ENCODE assay signal across 17 cellular contexts in genomic region chr4:117817316-117817715, GRCh38.
A peak's percentile ranks its signal among the peaks of the same experiment; 100 is the strongest.
DNase-seq lines count a peak whose midpoint lies in the region; ATAC-seq and TF ChIP-seq lines count a peak whose summit lies in the region.
"Had no signal": no experiment of that assay in that cellular context is flagged by ENCODE, and none has a peak within 500 bp of the region (broad histone marks: within the 10 kb centered on the region; RNA-seq: fewer than 3 reads in every experiment).

No MANE protein-coding gene starts in this region.

- H3K4me3 Mint-ChIP-seq in activated CD4-positive, alpha-beta T cell treated with anti-CD3 and anti-CD28 coated beads for 36 hours: no peak overlapping the region
- no peak overlapping the region for H3K4me3 Mint-ChIP-seq in stimulated activated naive CD8-positive, alpha-beta T cell treated with anti-CD3 and anti-CD28 coated beads, Interleukin-15, amount 100 ng/mL, for 72 hours
- H3K4me3 Mint-ChIP-seq: T-helper 1 cell treated with Interleukin-12 subunit alpha and Interleukin-12 subunit beta and Interleukin-4 antibody, amounts not matched to agents 30 μg/mL and 1 μg/mL, for 36 hours had no signal

- CTCF ChIA-PET in activated CD4-positive, alpha-beta T cell treated with anti-CD3 and anti-CD28 coated beads for 36 hours (lab: Charles Lee): no interaction called here

- no peaks in the 10 kb centered on the region for H3K27me3 Mint-ChIP-seq in activated CD4-positive, alpha-beta T cell treated with anti-CD3 and anti-CD28 coated beads for 36 hours
- H3K27me3 Mint-ChIP-seq in stimulated activated naive CD8-positive, alpha-beta T cell treated with anti-CD3 and anti-CD28 coated beads, Interleukin-15, amount 100 ng/mL, for 72 hours: no peaks in the 10 kb centered on the region

- no peak for ATAC-seq in HG02798 (IDR thresholded peaks at IDR 0.05; ENCODE audit: poor library complexity, unreplicated experiment)
- ATAC-seq in GM18502 (IDR thresholded peaks at IDR 0.05; ENCODE audit: poor library complexity, unreplicated experiment): no peak
- ATAC-seq in activated CD4-positive, alpha-beta T cell treated with anti-CD3 and anti-CD28 coated beads for 36 hours: no peak
- ATAC-seq in stimulated activated naive CD8-positive, alpha-beta T cell treated with anti-CD3 and anti-CD28 coated beads, Interleukin-15, amount 100 ng/mL, for 72 hours: no peak
- ATAC-seq: A549, PC-3 had no signal

- POLR2A ChIA-PET in activated CD4-positive, alpha-beta T cell treated with anti-CD3 and anti-CD28 coated beads for 36 hours (lab: Charles Lee): no interaction called here

- no peaks in the 10 kb centered on the region for H3K9me3 Mint-ChIP-seq in activated CD4-positive, alpha-beta T cell treated with anti-CD3 and anti-CD28 coated beads for 36 hours (ENCODE audit: low read depth)
- no peaks in the 10 kb centered on the region for H3K9me3 Mint-ChIP-seq in stimulated activated naive CD8-positive, alpha-beta T cell treated with anti-CD3 and anti-CD28 coated beads, Interleukin-15, amount 100 ng/mL, for 72 hours
- H3K9me3 Mint-ChIP-seq: T-helper 1 cell treated with Interleukin-12 subunit alpha and Interleukin-12 subunit beta and Interleukin-4 antibody, amounts not matched to agents 30 μg/mL and 1 μg/mL, for 36 hours had no signal

- in situ Hi-C loops in astrocyte of the spinal cord (cut with HindIII; ENCODE audit: low sequenced_read_pairs): no loop called here

- H3K27ac Mint-ChIP-seq in activated CD4-positive, alpha-beta T cell treated with anti-CD3 and anti-CD28 coated beads for 36 hours: no peak overlapping the region
- H3K27ac Mint-ChIP-seq in stimulated activated naive CD8-positive, alpha-beta T cell treated with anti-CD3 and anti-CD28 coated beads, Interleukin-15, amount 100 ng/mL, for 72 hours: no peak overlapping the region
- H3K27ac Mint-ChIP-seq: T-helper 1 cell treated with Interleukin-12 subunit alpha and Interleukin-12 subunit beta and Interleukin-4 antibody, amounts not matched to agents 30 μg/mL and 1 μg/mL, for 36 hours had no signal

- no peaks in the 10 kb centered on the region for H3K4me1 Mint-ChIP-seq in activated CD4-positive, alpha-beta T cell treated with anti-CD3 and anti-CD28 coated beads for 36 hours
- no peaks in the 10 kb centered on the region for H3K4me1 Mint-ChIP-seq in stimulated activated naive CD8-positive, alpha-beta T cell treated with anti-CD3 and anti-CD28 coated beads, Interleukin-15, amount 100 ng/mL, for 72 hours

- no peak overlapping the region for H3K4me3 ChIP-seq in astrocyte of the spinal cord (ENCODE audit: low read depth, low read length)
- H3K4me3 ChIP-seq: A549, BLaER1, GM23248, HAP-1 had no signal

- DNase-seq in A172 (ENCODE audit: low spot score): peak; percentile 52
- peak; percentile 15 for DNase-seq in EH (ENCODE audit: low read depth)
- DNase-seq in RKO (ENCODE audit: low spot score): peak; percentile 29
- peak; percentile 22 for DNase-seq in astrocyte of the spinal cord (ENCODE audit: low read depth, low spot score)
- DNase-seq in activated CD4-positive, alpha-beta T cell treated with anti-CD3 and anti-CD28 coated beads for 36 hours: no peak
- DNase-seq in stimulated activated naive CD8-positive, alpha-beta T cell treated with anti-CD3 and anti-CD28 coated beads, Interleukin-15, amount 100 ng/mL, for 72 hours: no peak
- DNase-seq: GF-D8, GM23248, NCI-H1694 treated with DMSO at 0.1 percent for 48 hours, NCI-H526 treated with DMSO at 0.1 percent for 48 hours, PC-3 had no signal

- no peaks in the 10 kb centered on the region for H3K36me3 Mint-ChIP-seq in activated CD4-positive, alpha-beta T cell treated with anti-CD3 and anti-CD28 coated beads for 36 hours (ENCODE audit: low read depth)

- intact Hi-C loops in activated CD4-positive, alpha-beta T cell treated with anti-CD3 and anti-CD28 coated beads for 36 hours (cut with DNase I, micrococcal nuclease): no loop called here

- TF ChIP-seq CTCF in astrocyte of the spinal cord (IDR thresholded peaks at IDR 0.05; ENCODE audit: low read depth, low read length): no peak

Comparison
In these comparisons a context has a peak if more than half of its experiments do, and no peak if none do; other contexts are left out.
1. DNase-seq: peak in A172 (single experiment), EH (single experiment), RKO (single experiment) and astrocyte of the spinal cord (single experiment); none in activated CD4-positive, alpha-beta T cell treated with anti-CD3 and anti-CD28 coated beads for 36 hours (single experiment) and stimulated activated naive CD8-positive, alpha-beta T cell treated with anti-CD3 and anti-CD28 coated beads, Interleukin-15, amount 100 ng/mL, for 72 hours (0 of 2).